Comparison of ENCODE assay signal across 9 cellular contexts in genomic region chr4:7911044-7911578, GRCh38. TPM values are rescaled to one million over a fixed set of nuclear protein-coding genes. Genes with fewer than 3 reads are reported as not detected.
DNase-seq lines count a peak whose midpoint lies in the region; ATAC-seq, FAIRE-seq and TF ChIP-seq lines count a peak whose summit lies in the region.
"Had no signal": no experiment of that assay in that cellular context is flagged by ENCODE, and none has a peak within 500 bp of the region (broad histone marks: within the 10 kb centered on the region; RNA-seq: fewer than 3 reads in every experiment).

No MANE protein-coding gene starts in this region.

- H3K27ac ChIP-seq in esophagus muscularis mucosa (replicated peaks in 1 of 4) = peak overlapping the region; percentile 88 to 92 (median 90)

- intact Hi-C loops in Right ventricle myocardium inferior (cut with DNase I) = no loop called here
- intact Hi-C loops in cardiac septum (cut with DNase I) = no loop called here
- intact Hi-C loops in esophagus muscularis mucosa (cut with DNase I) = no loop called here

- H3K4me1 ChIP-seq in esophagus muscularis mucosa = peaks cover 18 to 89% (median 77%) of the 10 kb centered on the region in 4 donors

- H3K9me3 ChIP-seq in esophagus muscularis mucosa = no peaks in the 10 kb centered on the region

- H3K4me3 ChIP-seq in esophagus muscularis mucosa = peak overlapping the region; percentile 27 to 48 (median 30)

- TF ChIP-seq POLR2A in esophagus muscularis mucosa (IDR thresholded peaks at IDR 0.05; ENCODE audit: low read depth) (no peak), GM12892 (IDR thresholded peaks at IDR 0.05; ENCODE audit: low read depth, low read length) (no peak)

- H3K36me3 ChIP-seq in esophagus muscularis mucosa = no peaks in the 10 kb centered on the region

- DNase-seq in Right ventricle myocardium inferior (ENCODE audit: missing footprints) (no peak), cardiac septum (ENCODE audit: low spot score) (no peak), esophagus muscularis mucosa (ENCODE audit: extremely low spot score) (no peak), myocyte (ENCODE audit: low read depth) (peak; percentile 95), cerebellum (ENCODE audit: low spot score) (no peak), GM12892 (ENCODE audit: insufficient read length) (no peak), GM19239 (ENCODE audit: insufficient read length, low spot score) (no peak), OCI-M2 (lab: John Stamatoyannopoulos, UW; ENCODE audit: unreplicated experiment) (no peak)
- DNase-seq: activated naive CD4-positive, alpha-beta T cell had no signal

- ATAC-seq in Right ventricle myocardium inferior = peak; percentile 71

- H3K27me3 ChIP-seq in esophagus muscularis mucosa = no peaks in the 10 kb centered on the region

- no peak for TF ChIP-seq CTCF in esophagus muscularis mucosa (IDR thresholded peaks at IDR 0.05)

- WGBS in esophagus muscularis mucosa = 28% methylated on average over 15 of the region's 15 CpGs

- FAIRE-seq in GM12892 (lab: Jason Lieb, UNC) = no peak
- FAIRE-seq in GM19239 (lab: Jason Lieb, UNC) = no peak

- TF ChIP-seq EP300 in esophagus muscularis mucosa (IDR thresholded peaks at IDR 0.05) = no peak

RNA-seq across cellular contexts. Expression of gene AFAP1, which starts 28.6 kb away (rescaled TPM):
- total RNA-seq in Right ventricle myocardium inferior (8.0 TPM), cardiac septum (8.7 TPM), esophagus muscularis mucosa (10 to 100 TPM; 37.8 to 71.3 (median 50.9) TPM), myocyte (30.8 and 50.5 TPM in 2 replicates), cerebellum (74.6 TPM)
- polyA plus RNA-seq in myocyte (2012) = 43.2 TPM
- polyA plus RNA-seq in GM12892 (2012; ENCODE audit: missing spikeins) = 0.28 TPM
